In the genomic region with DNA sequence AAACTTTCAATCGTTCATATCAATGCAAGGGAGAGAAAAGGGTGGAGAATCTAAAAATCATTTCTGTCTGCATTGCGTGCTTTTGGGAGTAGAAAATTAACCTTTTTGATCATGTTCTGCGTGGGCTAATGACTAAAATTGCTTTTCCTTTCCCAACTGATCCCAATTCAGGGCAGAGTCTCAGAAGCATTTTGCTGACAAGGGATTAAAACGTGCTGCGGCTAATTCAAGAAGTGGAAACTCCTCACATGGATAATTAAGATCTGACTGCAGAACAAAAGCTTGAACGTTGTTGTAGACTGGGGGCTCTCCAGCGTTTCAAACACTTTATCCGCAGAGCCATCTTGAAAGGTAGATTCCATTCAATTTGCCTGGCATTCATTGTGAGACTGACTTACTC, we compare ENCODE assay signal across 20 cellular contexts.
A peak's percentile ranks its signal among the peaks of the same experiment; 100 is the strongest.
DNase-seq lines count a peak whose midpoint lies in the region; ATAC-seq and TF ChIP-seq lines count a peak whose summit lies in the region.
"Had no signal": no experiment of that assay in that cellular context is flagged by ENCODE, and none has a peak within 500 bp of the region (broad histone marks: within the 10 kb centered on the region; RNA-seq: fewer than 3 reads in every experiment).

No MANE protein-coding gene starts in this region.

- H3K27me3 Mint-ChIP-seq in neural progenitor cell (ENCODE audit: insufficient read depth, low read depth) = peaks cover 4% of the 10 kb centered on the region

- peak overlapping the region; percentile 64 for H3K4me2 ChIP-seq in neural progenitor cell
- H3K4me2 ChIP-seq: SK-N-SH had no signal

- peak overlapping the region; percentile 50 for H3K27ac ChIP-seq in neural progenitor cell
- H3K27ac ChIP-seq: Peyer's patch had no signal

- H3K27me3 ChIP-seq in neural progenitor cell = no peaks in the 10 kb centered on the region
- H3K27me3 ChIP-seq: Peyer's patch had no signal

- H3K9me3 ChIP-seq in neural progenitor cell (ENCODE audit: low read depth) = no peaks in the 10 kb centered on the region
- H3K9me3 ChIP-seq: Peyer's patch, SK-N-SH had no signal

- TF ChIP-seq CTCF in neural progenitor cell (IDR thresholded peaks at IDR 0.05) = no peak

- no peaks in the 10 kb centered on the region for H3K36me3 Mint-ChIP-seq in neural progenitor cell

- ATAC-seq in HG03342 (IDR thresholded peaks at IDR 0.05; ENCODE audit: unreplicated experiment) = no peak

- peaks cover 3% of the 10 kb centered on the region for H3K9me3 Mint-ChIP-seq in neural progenitor cell

- H3K4me1 ChIP-seq in neural progenitor cell = peaks cover 41% of the 10 kb centered on the region
- H3K4me1 ChIP-seq: Peyer's patch had no signal

- H3K4me3 ChIP-seq in neural progenitor cell = no peak overlapping the region
- H3K4me3 ChIP-seq: Peyer's patch had no signal

- no peak overlapping the region for H2AFZ ChIP-seq in neural progenitor cell (replicated peaks)

- H3K4me3 Mint-ChIP-seq in neural progenitor cell = no peak overlapping the region

- no peak overlapping the region for H3K9ac ChIP-seq in neural progenitor cell
- H3K9ac ChIP-seq: SK-N-SH had no signal

- DNase-seq in NCI-H2227 treated with DMSO at 0.1 percent for 48 hours (lab: John Stamatoyannopoulos, UW) (peak; percentile 10), NCI-H2227 (lab: John Stamatoyannopoulos, UW; ENCODE audit: unreplicated experiment) (no peak), NCI-H82 treated with DMSO at 0.1 percent for 48 hours (lab: John Stamatoyannopoulos, UW; ENCODE audit: unreplicated experiment) (peak; percentile 14), neural progenitor cell (ENCODE audit: low spot score) (peak; percentile 76), inferior parietal cortex (ENCODE audit: extremely low spot score) (no peak)
- no peak for DNase-seq in activated naive CD4-positive, alpha-beta T cell treated with anti-CD3 and anti-CD28 coated beads, Interleukin-2, amount 50 U/mL, for 16 hours
- DNase-seq: 8988T, Calu3, KG1, MM.1S, NCI-H1694, NCI-H2029 treated with DMSO at 0.1 percent for 48 hours, NCI-H2171 treated with DMSO at 0.1 percent for 48 hours, NCI-H446, NCI-H526, Peyer's patch, SIG-M5, SK-N-SH, SW 1271 had no signal

- no peaks in the 10 kb centered on the region for H3K79me2 ChIP-seq in neural progenitor cell (ENCODE audit: low read depth)

- H3F3A ChIP-seq in neural progenitor cell (ENCODE audit: low read depth) = peaks cover 11% of the 10 kb centered on the region

- peaks cover 31% of the 10 kb centered on the region for H3K4me1 Mint-ChIP-seq in neural progenitor cell

- H4K20me1 ChIP-seq in neural progenitor cell (ENCODE audit: low read depth) = no peaks in the 10 kb centered on the region

- H3K27ac Mint-ChIP-seq in neural progenitor cell = no peak overlapping the region

- H3K36me3 ChIP-seq in neural progenitor cell = no peaks in the 10 kb centered on the region
- H3K36me3 ChIP-seq: Peyer's patch had no signal

Comparison
In these comparisons a context has a peak if more than half of its experiments do, and no peak if none do; other contexts are left out.
1. DNase-seq: peak in NCI-H2227 treated with DMSO at 0.1 percent for 48 hours (single experiment), NCI-H82 treated with DMSO at 0.1 percent for 48 hours (single experiment) and neural progenitor cell (single experiment); none in NCI-H2227 (single experiment), activated naive CD4-positive, alpha-beta T cell treated with anti-CD3 and anti-CD28 coated beads, Interleukin-2, amount 50 U/mL, for 16 hours (single experiment) and inferior parietal cortex (single experiment).